Comparison of ENCODE assay signal across 13 cellular contexts in genomic region chr16:56551796-56552738, GRCh38. TPM values are rescaled to one million over a fixed set of nuclear protein-coding genes. Genes with fewer than 3 reads are reported as not detected.
DNase-seq lines count a peak whose midpoint lies in the region; TF ChIP-seq lines count a peak whose summit lies in the region.
"Had no signal": no experiment of that assay in that cellular context is flagged by ENCODE, and none has a peak within 500 bp of the region (broad histone marks: within the 10 kb centered on the region; RNA-seq: fewer than 3 reads in every experiment).

No MANE protein-coding gene starts in this region.

- no peaks in the 10 kb centered on the region for H3K27me3 ChIP-seq in dorsolateral prefrontal cortex

- no peak for TF ChIP-seq CTCF in 22Rv1 (IDR thresholded peaks at IDR 0.05)
- TF ChIP-seq CTCF in dorsolateral prefrontal cortex (IDR thresholded peaks at IDR 0.05 in 54 of 56, conservative IDR thresholded peaks at IDR 0.05 in 2 of 56; ENCODE audit: low read depth in 1 of 56, partially characterized antibody in 56 of 56), result peak in 2 of 56 donors; percentile 12 to 13

- H3K4me3 ChIP-seq in dorsolateral prefrontal cortex, result peak overlapping the region in 5 of 59 donors; percentile 7 to 23 (median 11)

- intact Hi-C loops in dorsolateral prefrontal cortex (cut with DNase I), result loop anchor here in 1 of 2 donors (2.0 kb wide), 1 partner anchor 37 kb away; the partner anchor contains the start of gene MT3

- DNase-seq in NCI-H2196 (lab: John Stamatoyannopoulos, UW; ENCODE audit: unreplicated experiment), result peak; percentile 22
- peak; percentile 36 to 89 (median 76) for DNase-seq in dorsolateral prefrontal cortex
- peak; percentile 54 for DNase-seq in mucosa of gallbladder (ENCODE audit: low spot score)
- no peak for DNase-seq in activated T-cell treated with anti-CD3 and anti-CD28 coated beads, Interleukin-2, amount 50 U/mL, for 48 hours
- DNase-seq in stimulated activated CD4-positive, alpha-beta T cell treated with anti-CD3 and anti-CD28 coated beads, Interleukin-4, amount 100 ng/mL, for 24 hours, result no peak
- no peak for DNase-seq in EL
- no peak for DNase-seq in activated naive CD4-positive, alpha-beta T cell treated with anti-CD3 and anti-CD28 coated beads, Interleukin-2, amount 50 U/mL, for 16 hours
- DNase-seq: activated CD4-positive, alpha-beta T cell treated with anti-CD3 and anti-CD28 coated beads, Interleukin-2, amount 10 ng/mL, durations not matched to agents 7 days and 5 days; naive B cell; NCI-H1436; stimulated activated CD4-positive, alpha-beta T cell treated with anti-CD3 and anti-CD28 coated beads, Interleukin-4, amount 100 ng/mL, for 1 hour had no signal

- peak overlapping the region; percentile 63 for H3K27ac ChIP-seq in 22Rv1
- peak overlapping the region; percentile 51 to 100 (median 98) for H3K27ac ChIP-seq in dorsolateral prefrontal cortex

RNA-seq across cellular contexts. Expression of gene MT4, which starts 12.8 kb away (rescaled TPM):
- total RNA-seq in dorsolateral prefrontal cortex, result not detected
- total RNA-seq in mucosa of gallbladder, result not detected
- total RNA-seq: activated CD4-positive, alpha-beta T cell treated with anti-CD3 and anti-CD28 coated beads, Interleukin-2, amount 10 ng/mL, durations not matched to agents 7 days and 5 days; fibroblast of villous mesenchyme had no signal

RNA-seq across cellular contexts. Expression of gene BBS2, which starts 32.2 kb away (rescaled TPM):
- total RNA-seq in dorsolateral prefrontal cortex (100 to 1,000 TPM; 104 to 260 (median 168) TPM), mucosa of gallbladder (42.7 TPM)

RNA-seq across cellular contexts. Expression of gene MT3, which starts 37.3 kb away (rescaled TPM):
- total RNA-seq in dorsolateral prefrontal cortex (1,000 to 10,000 TPM in 91 of 120 experiments, 100 to 1,000 TPM in 29; 739 to 2,436 (median 1,144) TPM), mucosa of gallbladder (1.4 TPM)
- total RNA-seq: fibroblast of villous mesenchyme had no signal

RNA-seq across cellular contexts. Expression of gene MT2A, which starts 56.3 kb away (rescaled TPM):
- total RNA-seq in dorsolateral prefrontal cortex (1,000 to 10,000 TPM in 1 of 120 experiments, 100 to 1,000 TPM in 119; 138 to 1,007 (median 334) TPM), mucosa of gallbladder (157 TPM)

Comparison
In these comparisons a context has a peak if more than half of its experiments do, and no peak if none do; other contexts are left out.
1. DNase-seq: peak in NCI-H2196 (single experiment), dorsolateral prefrontal cortex (10 of 10) and mucosa of gallbladder (single experiment); none in activated T-cell treated with anti-CD3 and anti-CD28 coated beads, Interleukin-2, amount 50 U/mL, for 48 hours (0 of 2), stimulated activated CD4-positive, alpha-beta T cell treated with anti-CD3 and anti-CD28 coated beads, Interleukin-4, amount 100 ng/mL, for 24 hours (single experiment), EL (single experiment) and activated naive CD4-positive, alpha-beta T cell treated with anti-CD3 and anti-CD28 coated beads, Interleukin-2, amount 50 U/mL, for 16 hours (single experiment).
2. RNA of gene MT3, which starts 37.3 kb away (total RNA-seq): 739 to 2,436 TPM in dorsolateral prefrontal cortex; 1.4 TPM in mucosa of gallbladder (single experiment); every median in the first group is over 100 times any median in the second.